In genomic region chr6:13733178-13733851, GRCh38 we compare ENCODE assay signal across 8 cellular contexts. TPM values are rescaled to one million over a fixed set of nuclear protein-coding genes. Genes with fewer than 3 reads are reported as not detected.
A peak's percentile ranks its signal among the peaks of the same experiment; 100 is the strongest.
DNase-seq lines count a peak whose midpoint lies in the region; ATAC-seq and TF ChIP-seq lines count a peak whose summit lies in the region.

No MANE protein-coding gene starts in this region.

- TF ChIP-seq CTCF in epithelial cell of proximal tubule (conservative IDR thresholded peaks at IDR 0.05; ENCODE audit: low read depth, low read length), result no peak

- H3K4me1 ChIP-seq in neuron (ENCODE audit: insufficient read depth, low read length), result peaks cover 8% of the 10 kb centered on the region

- no peaks in the 10 kb centered on the region for H3K9me3 ChIP-seq in neuron (ENCODE audit: low read length)

- H3K4me3 ChIP-seq in epithelial cell of proximal tubule (ENCODE audit: low read depth, low read length) (peak overlapping the region; percentile 30), neuron (ENCODE audit: low read length) (no peak overlapping the region)

- no peaks in the 10 kb centered on the region for H3K27me3 ChIP-seq in neuron (ENCODE audit: insufficient read depth, low read length)

- H3K27me3 Mint-ChIP-seq in effector memory CD8-positive, alpha-beta T cell, result peaks cover 8 to 14% of the 10 kb centered on the region in 2 donors

- H3K4me3 Mint-ChIP-seq in effector memory CD8-positive, alpha-beta T cell, result no peak overlapping the region

- peaks cover 0 to 3% of the 10 kb centered on the region in 2 donors for H3K4me1 Mint-ChIP-seq in effector memory CD8-positive, alpha-beta T cell (ENCODE audit: low read depth in 2 of 2)

- H3K27ac Mint-ChIP-seq in effector memory CD8-positive, alpha-beta T cell, result no peak overlapping the region

- ATAC-seq in effector memory CD8-positive, alpha-beta T cell (replicated peaks), result no peak

- peak overlapping the region; percentile 15 for H2AFZ ChIP-seq in neuron (ENCODE audit: low read depth, low read length)

- no peaks in the 10 kb centered on the region for H3K36me3 ChIP-seq in neuron (ENCODE audit: insufficient read depth, low read length)

- peak; percentile 93 for DNase-seq in AG20443 (ENCODE audit: low spot score)
- peak; percentile 25 for DNase-seq in NCI-H2227 treated with DMSO at 0.1 percent for 48 hours (lab: John Stamatoyannopoulos, UW)
- peak; percentile 66 for DNase-seq in epithelial cell of proximal tubule (ENCODE audit: low read depth)
- DNase-seq in effector memory CD8-positive, alpha-beta T cell, result no peak
- DNase-seq in stimulated activated CD4-positive, alpha-beta T cell treated with anti-CD3 and anti-CD28 coated beads, Interleukin-12 subunit alpha, Interleukin-12 subunit beta, amount 100 ng/mL, for 4 hours, result no peak
- DNase-seq in NCI-H2081 treated with DMSO at 0.1 percent for 48 hours (lab: John Stamatoyannopoulos, UW), result no peak
- no peak for DNase-seq in cerebellar nuclear complex (lab: John Stamatoyannopoulos, UW)

- H3K9me3 Mint-ChIP-seq in effector memory CD8-positive, alpha-beta T cell, result no peaks in the 10 kb centered on the region

- H3K36me3 Mint-ChIP-seq in effector memory CD8-positive, alpha-beta T cell (ENCODE audit: insufficient read depth), result no peaks in the 10 kb centered on the region

RNA-seq across cellular contexts. Expression of gene RANBP9, which starts 21.7 kb away (rescaled TPM):
- 13.5 and 21.7 TPM in 2 replicates for total RNA-seq in epithelial cell of proximal tubule

Comparison
In these comparisons a context has a peak if more than half of its experiments do, and no peak if none do; other contexts are left out.
1. DNase-seq: peak in AG20443 (single experiment), NCI-H2227 treated with DMSO at 0.1 percent for 48 hours (single experiment) and epithelial cell of proximal tubule (single experiment); none in effector memory CD8-positive, alpha-beta T cell (0 of 3), stimulated activated CD4-positive, alpha-beta T cell treated with anti-CD3 and anti-CD28 coated beads, Interleukin-12 subunit alpha, Interleukin-12 subunit beta, amount 100 ng/mL, for 4 hours (single experiment), NCI-H2081 treated with DMSO at 0.1 percent for 48 hours (single experiment) and cerebellar nuclear complex (0 of 2).